ENCODE assay signal across 1 cellular context in the genomic region with DNA sequence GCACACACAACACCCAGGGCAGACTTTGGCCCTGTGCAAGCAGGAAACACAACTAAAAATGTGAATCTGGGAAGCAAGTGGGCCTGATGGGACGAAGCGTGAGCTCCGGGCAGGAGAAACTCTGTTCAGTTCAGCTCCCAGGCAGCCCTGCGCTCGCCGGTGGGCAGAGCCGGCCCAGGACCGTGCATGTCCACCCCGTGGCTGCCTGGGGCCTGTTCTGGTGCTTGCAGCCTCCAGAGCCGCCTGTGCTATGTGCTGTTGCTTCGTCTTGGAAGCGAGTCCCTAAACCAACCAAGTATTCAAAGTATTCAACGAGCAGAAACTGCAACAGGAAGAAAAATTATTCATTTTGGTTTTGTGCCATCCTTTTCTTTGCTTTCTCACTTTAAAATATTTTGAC.
TF ChIP-seq lines count a peak whose summit lies in the region.

No MANE protein-coding gene starts in this region.

TF ChIP-seq in IMR-90, 13 proteins besides CTCF, POLR2A, EP300 and RAD21:
- TF ChIP-seq FOS (IDR thresholded peaks at IDR 0.05; ENCODE audit: low read depth, low read length), result no peak
- TF ChIP-seq, protein P1, sequence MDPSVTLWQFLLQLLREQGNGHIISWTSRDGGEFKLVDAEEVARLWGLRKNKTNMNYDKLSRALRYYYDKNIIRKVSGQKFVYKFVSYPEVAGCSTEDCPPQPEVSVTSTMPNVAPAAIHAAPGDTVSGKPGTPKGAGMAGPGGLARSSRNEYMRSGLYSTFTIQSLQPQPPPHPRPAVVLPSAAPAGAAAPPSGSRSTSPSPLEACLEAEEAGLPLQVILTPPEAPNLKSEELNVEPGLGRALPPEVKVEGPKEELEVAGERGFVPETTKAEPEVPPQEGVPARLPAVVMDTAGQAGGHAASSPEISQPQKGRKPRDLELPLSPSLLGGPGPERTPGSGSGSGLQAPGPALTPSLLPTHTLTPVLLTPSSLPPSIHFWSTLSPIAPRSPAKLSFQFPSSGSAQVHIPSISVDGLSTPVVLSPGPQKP (IDR thresholded peaks at IDR 0.05; ENCODE audit: borderline replicate concordance, low read depth, low read length), result no peak
- TF ChIP-seq, protein P2, sequence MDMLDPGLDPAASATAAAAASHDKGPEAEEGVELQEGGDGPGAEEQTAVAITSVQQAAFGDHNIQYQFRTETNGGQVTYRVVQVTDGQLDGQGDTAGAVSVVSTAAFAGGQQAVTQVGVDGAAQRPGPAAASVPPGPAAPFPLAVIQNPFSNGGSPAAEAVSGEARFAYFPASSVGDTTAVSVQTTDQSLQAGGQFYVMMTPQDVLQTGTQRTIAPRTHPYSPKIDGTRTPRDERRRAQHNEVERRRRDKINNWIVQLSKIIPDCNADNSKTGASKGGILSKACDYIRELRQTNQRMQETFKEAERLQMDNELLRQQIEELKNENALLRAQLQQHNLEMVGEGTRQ (IDR thresholded peaks at IDR 0.05; ENCODE audit: low read depth, low read length), result no peak
- TF ChIP-seq CHD1 (IDR thresholded peaks at IDR 0.05; ENCODE audit: low read depth, low read length), result no peak
- TF ChIP-seq MXI1 (IDR thresholded peaks at IDR 0.05; ENCODE audit: borderline replicate concordance, low read depth, low read length), result no peak
- no peak for TF ChIP-seq MAFK (IDR thresholded peaks at IDR 0.05; ENCODE audit: low read depth, low read length)
- no peak for TF ChIP-seq SMC3 (IDR thresholded peaks at IDR 0.05; ENCODE audit: low read depth, low read length)
- TF ChIP-seq RFX5 (IDR thresholded peaks at IDR 0.05; ENCODE audit: low read depth, low read length), result no peak
- no peak for TF ChIP-seq CEBPB (IDR thresholded peaks at IDR 0.05; ENCODE audit: low read depth, low read length)
- TF ChIP-seq BHLHE40 (IDR thresholded peaks at IDR 0.05; ENCODE audit: low read depth, low read length), result no peak
- TF ChIP-seq RCOR1 (IDR thresholded peaks at IDR 0.05; ENCODE audit: insufficient replicate concordance, low read length), result no peak
- TF ChIP-seq NFE2L2 (IDR thresholded peaks at IDR 0.05; ENCODE audit: low read depth, low read length), result no peak
- no peak for TF ChIP-seq MAZ (IDR thresholded peaks at IDR 0.05; ENCODE audit: borderline replicate concordance, low read depth, low read length)
TF ChIP-seq in IMR-90: peak in this region for 0.
